6 cellular contexts compared by ENCODE assay signal in genomic region chr4:106240699-106241098, GRCh38.
"Had no signal": no experiment of that assay in that cellular context is flagged by ENCODE, and none has a peak within 500 bp of the region (broad histone marks: within the 10 kb centered on the region; RNA-seq: fewer than 3 reads in every experiment).

No MANE protein-coding gene starts in this region.

- ATAC-seq: GM12878 had no signal

- FAIRE-seq: GM12878, GM12891, GM12892, GM18507 had no signal

- H3K4me3 ChIP-seq: GM12878 had no signal

- DNase-seq: GDM1, GF-D8 had no signal
